In the genomic region with DNA sequence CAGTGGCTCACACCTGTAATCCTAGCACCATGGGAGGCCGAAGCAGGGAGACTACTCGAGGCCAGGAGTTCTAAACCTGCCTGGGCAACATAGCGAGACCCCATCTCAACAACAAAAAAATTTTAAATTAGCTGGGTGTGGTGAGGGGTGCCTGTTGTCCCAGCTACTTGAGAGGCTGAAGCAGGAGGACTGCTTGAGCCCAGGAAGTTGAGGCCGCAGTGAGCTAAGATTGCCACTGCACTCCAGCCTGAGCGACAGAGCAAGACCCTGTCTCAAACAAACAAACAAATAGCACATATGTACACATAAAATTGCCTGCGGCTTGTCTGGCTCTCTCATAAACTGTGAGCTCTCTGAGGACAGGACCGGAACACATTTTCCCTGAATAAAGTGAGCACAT, we compare ENCODE assay signal across 1 cellular context.
TF ChIP-seq lines count a peak whose summit lies in the region.

No MANE protein-coding gene starts in this region.

TF ChIP-seq in HepG2, 621 proteins besides CTCF, POLR2A, EP300 and RAD21 (continued from another document):
- TF ChIP-seq ZNF770 (CRISPR knock-in tag; IDR thresholded peaks at IDR 0.05) = peak; percentile 57; the same call in 1 of the 2 replicates
